ENCODE assay signal across 14 cellular contexts in the genomic region with DNA sequence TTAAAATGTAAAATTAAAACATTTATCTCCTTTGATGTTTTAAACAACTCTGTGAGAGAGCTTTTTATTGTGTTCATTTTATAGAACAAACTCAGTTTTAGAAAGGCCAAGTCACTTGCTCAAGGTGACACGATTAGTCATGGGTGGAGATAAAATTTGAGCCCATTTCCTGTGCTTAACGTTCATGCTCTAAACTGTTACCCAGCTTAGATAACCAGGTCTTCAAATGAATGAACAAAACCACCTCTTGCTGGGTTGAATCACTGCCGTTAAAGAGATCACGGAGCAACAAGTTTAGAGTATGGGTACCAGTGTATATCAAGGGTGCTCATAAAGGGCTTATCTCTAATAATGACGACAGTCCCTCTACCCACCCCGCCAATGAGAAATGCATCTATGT. TPM values are rescaled to one million over a fixed set of nuclear protein-coding genes. Genes with fewer than 3 reads are reported as not detected.
DNase-seq lines count a peak whose midpoint lies in the region; ATAC-seq, FAIRE-seq and TF ChIP-seq lines count a peak whose summit lies in the region.
"Had no signal": no experiment of that assay in that cellular context is flagged by ENCODE, and none has a peak within 500 bp of the region (broad histone marks: within the 10 kb centered on the region; RNA-seq: fewer than 3 reads in every experiment).

No MANE protein-coding gene starts in this region.

- H3K4me1 ChIP-seq in A549 (no peaks in the 10 kb centered on the region), adrenal gland (replicated peaks in 1 of 2) (no peaks in the 10 kb centered on the region)

- no peak overlapping the region for H3K27ac ChIP-seq in A549
- H3K27ac ChIP-seq in adrenal gland: no peak overlapping the region

- no peak overlapping the region for H3K4me2 ChIP-seq in A549

- FAIRE-seq in A549 (lab: Jason Lieb, UNC): peak; percentile 74
- peak; percentile 58 for FAIRE-seq in colon (lab: Jason Lieb, UNC)
- FAIRE-seq in GM19239 (lab: Jason Lieb, UNC): no peak
- FAIRE-seq: HepG2 had no signal

- POLR2A ChIA-PET in A549 (lab: Yijun Ruan, JAX): no interaction called here

- intact Hi-C loops in adrenal gland (cut with DNase I): no loop called here

- H3K36me3 ChIP-seq in adrenal gland (replicated peaks in 1 of 2): no peaks in the 10 kb centered on the region

- 67% methylated on average over 6 of the region's 6 CpGs for WGBS in A549 (ENCODE audit: missing lambda C conversion rate)
- WGBS in adrenal gland, 4 donors: 41 to 58% (median 49%) methylated on average over 6 of the region's 6 CpGs

- no peak for TF ChIP-seq POLR2A in A549 (IDR thresholded peaks at IDR 0.05; ENCODE audit: low read length)
- TF ChIP-seq POLR2A in adrenal gland (IDR thresholded peaks at IDR 0.05): no peak

- peak; percentile 11 for DNase-seq in A172 (ENCODE audit: low spot score)
- DNase-seq in A549 (ENCODE audit: low read depth in 1 of 2, low spot score in 1 of 2): no peak
- peak; percentile 42 for DNase-seq in M059J (ENCODE audit: low read depth)
- DNase-seq in GM19239 (ENCODE audit: insufficient read length, low spot score): no peak
- no peak for DNase-seq in anterior cingulate cortex (lab: John Stamatoyannopoulos, UW)
- no peak for DNase-seq in adrenal gland
- DNase-seq: DMS153, GF-D8, KG1, NCI-H1436, NCI-H1930, NCI-H526 had no signal

- peaks cover 16% of the 10 kb centered on the region for H3K27me3 ChIP-seq in adrenal gland

- no peak for TF ChIP-seq EP300 in A549 (IDR thresholded peaks at IDR 0.05)

- CTCF ChIA-PET in A549 (lab: Yijun Ruan, JAX): no interaction called here

- TF ChIP-seq RAD21 in A549 (conservative IDR thresholded peaks at IDR 0.05 in 1 of 2, IDR thresholded peaks at IDR 0.05 in 1 of 2): no peak

- H3K9me3 ChIP-seq in A549: no peaks in the 10 kb centered on the region
- H3K9me3 ChIP-seq in adrenal gland (replicated peaks in 1 of 3): no peaks in the 10 kb centered on the region

- no peak for ATAC-seq in A549
- ATAC-seq: HepG2 had no signal

- H3K4me3 ChIP-seq in A549 (no peak overlapping the region), adrenal gland (no peak overlapping the region)

- TF ChIP-seq CTCF in A549 (IDR thresholded peaks at IDR 0.05) (no peak), adrenal gland (IDR thresholded peaks at IDR 0.05) (no peak)

TF ChIP-seq in A549, 52 proteins besides CTCF, POLR2A, EP300 and RAD21:
- TF ChIP-seq RCOR1 (IDR thresholded peaks at IDR 0.05; ENCODE audit: low read depth, low read length) (no peak), KDM1A (IDR thresholded peaks at IDR 0.05; ENCODE audit: low read depth) (no peak), JUN (IDR thresholded peaks at IDR 0.05) (no peak), CBX8 (IDR thresholded peaks at IDR 0.05) (no peak), POLR2AphosphoS2 (conservative IDR thresholded peaks at IDR 0.05; ENCODE audit: low read length) (no peak), SREBF2 (IDR thresholded peaks at IDR 0.05) (no peak), ZFP36 (IDR thresholded peaks at IDR 0.05; ENCODE audit: borderline replicate concordance, partially characterized antibody) (no peak), CEBPB (IDR thresholded peaks at IDR 0.05) (no peak), ZNF302 (CRISPR knock-in tag; IDR thresholded peaks at IDR 0.05) (no peak), NPAS2 (CRISPR knock-in tag; IDR thresholded peaks at IDR 0.05; ENCODE audit: borderline replicate concordance) (no peak)

RNA-seq across cellular contexts. Expression of a gene that starts 10.2 kb away (rescaled TPM):
- total RNA-seq in A172 (2014; rRNA removed; shearing (Covaris generic)): 18.3 and 28.6 TPM in 2 replicates
- polyA plus RNA-seq in A549 (2011; rRNA removed): 51.4 and 57.6 TPM in 2 replicates
- 9.7 and 10.9 TPM in 2 replicates for polyA plus RNA-seq in A549 (2012; cell fraction: cytosol; rRNA removed)
- polyA plus RNA-seq in A549 (2012; cell fraction: nucleus; rRNA removed): 5.2 and 6.8 TPM in 2 replicates
- polyA plus RNA-seq in A549 (2017; fragmentation: RNase III; extraction: RNeasy Plus Mini Kit Qiagen cat#74134 plus additional on column Dnase treatment): 23.3 to 27.1 TPM (median 25.7 TPM) in 3 replicates
- 30.0 and 40.0 TPM in 2 replicates for polyA minus RNA-seq in A549 (2011; rRNA and poly(A)+ RNA removed)
- total RNA-seq in M059J (2014; rRNA removed; shearing (Covaris generic)): 31.5 and 52.7 TPM in 2 replicates
- total RNA-seq in adrenal gland: 10 to 100 TPM; 30.3 to 48.5 (median 43.9) TPM
- polyA plus RNA-seq in adrenal gland: 10 to 100 TPM in 1 of 3 donors, 1 to 10 TPM in 2; 4.7 to 53.0 (median 7.8) TPM

Comparison
In these comparisons a context has a peak if more than half of its experiments do, and no peak if none do; other contexts are left out.
1. DNase-seq: peak in A172 (single experiment) and M059J (single experiment); none in A549 (0 of 2), GM19239 (single experiment), anterior cingulate cortex (0 of 58) and adrenal gland (0 of 7).